13 cellular contexts compared by ENCODE assay signal in the genomic region with DNA sequence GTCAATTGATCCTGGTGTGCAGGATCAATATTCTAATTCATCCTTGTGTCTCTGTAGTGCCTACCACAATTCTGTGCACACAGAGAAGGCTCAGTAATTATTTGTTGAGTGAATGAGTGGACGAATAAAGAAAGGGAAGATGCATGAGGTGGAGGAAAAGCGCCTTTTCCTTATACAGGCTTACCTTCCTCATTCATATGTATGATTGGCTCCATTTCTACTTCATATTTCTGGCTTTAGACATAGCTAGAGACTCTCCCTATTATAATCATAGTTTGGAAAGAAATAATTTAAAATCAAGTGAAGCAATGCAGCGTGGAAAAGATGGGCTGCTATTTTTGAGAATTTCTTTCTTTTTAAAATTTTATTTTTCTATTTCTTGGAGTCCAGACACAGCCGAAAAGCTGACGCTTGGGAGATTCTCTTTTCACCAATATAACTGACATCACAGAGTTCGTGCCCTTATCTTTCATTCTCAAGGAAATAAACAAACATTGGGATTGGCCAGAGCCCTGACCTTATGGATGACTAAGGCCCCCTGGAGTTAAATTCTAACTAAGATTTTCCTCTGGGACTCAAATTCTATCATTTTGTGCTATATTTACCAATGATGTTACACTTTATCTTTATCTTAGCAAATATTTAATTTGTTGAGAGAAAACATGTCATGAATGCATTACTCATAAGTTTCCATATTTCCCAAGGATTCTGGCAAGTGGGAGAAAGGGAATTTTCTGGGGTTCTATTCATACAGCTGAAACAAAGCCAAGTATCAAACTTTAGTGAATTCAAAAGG. TPM values are rescaled to one million over a fixed set of nuclear protein-coding genes. Genes with fewer than 3 reads are reported as not detected.
DNase-seq lines count a peak whose midpoint lies in the region; ATAC-seq and TF ChIP-seq lines count a peak whose summit lies in the region.
"Had no signal": no experiment of that assay in that cellular context is flagged by ENCODE, and none has a peak within 500 bp of the region (broad histone marks: within the 10 kb centered on the region; RNA-seq: fewer than 3 reads in every experiment).

No MANE protein-coding gene starts in this region.

- H3K9me3 ChIP-seq in MG63, result no peaks in the 10 kb centered on the region
- H3K9me3 ChIP-seq in liver (ENCODE audit: control insufficient read depth in 4 of 4, low read length in 3 of 4), result peaks cover 0 to 3% (median 0%) of the 10 kb centered on the region in 4 donors
- no peaks in the 10 kb centered on the region for H3K9me3 ChIP-seq in naive thymus-derived CD4-positive, alpha-beta T cell (ENCODE audit: control insufficient read depth in 2 of 3, low read length in 3 of 3)
- H3K9me3 ChIP-seq: BLaER1 had no signal

- H3K4me1 ChIP-seq in liver (ENCODE audit: control insufficient read depth in 4 of 4, insufficient read depth in 4 of 4, low read length in 3 of 4), result no peaks in the 10 kb centered on the region
- no peaks in the 10 kb centered on the region for H3K4me1 ChIP-seq in naive thymus-derived CD4-positive, alpha-beta T cell (ENCODE audit: control insufficient read depth in 2 of 2, insufficient read depth in 2 of 2, low read length in 2 of 2)
- H3K4me1 ChIP-seq: parathyroid adenoma had no signal

- no peaks in the 10 kb centered on the region for H3K36me3 ChIP-seq in MG63
- H3K36me3 ChIP-seq in liver (ENCODE audit: control insufficient read depth in 4 of 4, insufficient read depth in 3 of 4, low read depth in 1 of 4, low read length in 3 of 4), result no peaks in the 10 kb centered on the region
- no peaks in the 10 kb centered on the region for H3K36me3 ChIP-seq in naive thymus-derived CD4-positive, alpha-beta T cell (ENCODE audit: control insufficient read depth in 2 of 3, insufficient read depth in 3 of 3, low read length in 3 of 3)
- H3K36me3 ChIP-seq: BLaER1 had no signal

- H3K27ac ChIP-seq in liver (ENCODE audit: low read depth in 1 of 2, low read length in 2 of 2), result no peak overlapping the region
- no peak overlapping the region for H3K27ac ChIP-seq in naive thymus-derived CD4-positive, alpha-beta T cell (ENCODE audit: low read depth, low read length)
- H3K27ac ChIP-seq: BLaER1, parathyroid adenoma had no signal

- TF ChIP-seq CTCF in liver (IDR thresholded peaks at IDR 0.05; ENCODE audit: low read depth, low read length, missing input control), result no peak

- no peaks in the 10 kb centered on the region for H3K27me3 ChIP-seq in MG63
- no peaks in the 10 kb centered on the region for H3K27me3 ChIP-seq in liver (ENCODE audit: control insufficient read depth in 4 of 4, insufficient read depth in 4 of 4, low read length in 3 of 4)
- no peaks in the 10 kb centered on the region for H3K27me3 ChIP-seq in naive thymus-derived CD4-positive, alpha-beta T cell (ENCODE audit: control insufficient read depth in 2 of 2, insufficient read depth in 2 of 2, low read length in 2 of 2)
- H3K27me3 ChIP-seq: BLaER1 had no signal

- CTCF ChIA-PET in naive thymus-derived CD4-positive, alpha-beta T cell (lab: Charles Lee), result no interaction called here

- H3K27me3 Mint-ChIP-seq in naive thymus-derived CD4-positive, alpha-beta T cell, result no peaks in the 10 kb centered on the region

- no peak for ATAC-seq in GM18517 (IDR thresholded peaks at IDR 0.05; ENCODE audit: unreplicated experiment)
- no peak for ATAC-seq in naive thymus-derived CD4-positive, alpha-beta T cell
- ATAC-seq in left colon, result no peak
- ATAC-seq in HG02981 (IDR thresholded peaks at IDR 0.05; ENCODE audit: unreplicated experiment), result no peak
- ATAC-seq: activated CD4-positive, CD25-positive, alpha-beta regulatory T cell treated with anti-CD3 and anti-CD28 coated beads, Interleukin-2, amount 50 U/mL, for 24 hours had no signal

- H3K9me3 Mint-ChIP-seq in naive thymus-derived CD4-positive, alpha-beta T cell, result peaks cover 0 to 10% (median 3%) of the 10 kb centered on the region in 11 donors

- intact Hi-C loops in naive thymus-derived CD4-positive, alpha-beta T cell (cut with micrococcal nuclease), result no loop called here
- intact Hi-C loops in left colon (cut with DNase I, micrococcal nuclease), result no loop called here

- H3K36me3 Mint-ChIP-seq in naive thymus-derived CD4-positive, alpha-beta T cell, result no peaks in the 10 kb centered on the region

- H3K4me3 ChIP-seq in MG63, result no peak overlapping the region
- no peak overlapping the region for H3K4me3 ChIP-seq in liver (ENCODE audit: low read depth in 1 of 3, low read length in 3 of 3)
- H3K4me3 ChIP-seq in naive thymus-derived CD4-positive, alpha-beta T cell (ENCODE audit: low read length), result no peak overlapping the region
- H3K4me3 ChIP-seq: BLaER1 had no signal

- no peak overlapping the region for H3K4me3 Mint-ChIP-seq in naive thymus-derived CD4-positive, alpha-beta T cell

- no peak for TF ChIP-seq RAD21 in liver (IDR thresholded peaks at IDR 0.05)

- no peak overlapping the region for H3K9ac ChIP-seq in liver (ENCODE audit: low read depth in 1 of 2, low read length in 2 of 2)
- H3K9ac ChIP-seq: BLaER1, parathyroid adenoma had no signal

- DNase-seq in AG08396 (ENCODE audit: low spot score) (peak; percentile 24), MG63 (peak; percentile 23), dedifferentiated amniotic fluid mesenchymal stem cell (ENCODE audit: extremely low spot score) (peak; percentile 46), left colon (no peak)
- no peak for DNase-seq in naive thymus-derived CD4-positive, alpha-beta T cell
- DNase-seq: cortex of kidney had no signal

- no peak overlapping the region for H3K27ac Mint-ChIP-seq in naive thymus-derived CD4-positive, alpha-beta T cell

- POLR2A ChIA-PET in naive thymus-derived CD4-positive, alpha-beta T cell (lab: Charles Lee), result no interaction called here

- WGBS in liver, result 46% methylated on average over 6 of the region's 6 CpGs

- H3K4me1 Mint-ChIP-seq in naive thymus-derived CD4-positive, alpha-beta T cell, result no peaks in the 10 kb centered on the region

TF ChIP-seq in liver, 16 proteins besides CTCF, POLR2A, EP300 and RAD21:
- peak; percentile 33 for TF ChIP-seq NR2F2 (IDR thresholded peaks at IDR 0.05)
- no peak for TF ChIP-seq RXRA (IDR thresholded peaks at IDR 0.05)
- TF ChIP-seq JUND (IDR thresholded peaks at IDR 0.05), result peak in 1 of 2 donors; percentile 40

RNA-seq across cellular contexts. Expression of a gene that starts 48.1 kb away (rescaled TPM):
- not detected in 2 replicates for total RNA-seq in MG63 (2014; rRNA removed; shearing (Covaris generic); ENCODE audit: low replicate concordance)
- not detected for total RNA-seq in liver
- not detected for polyA plus RNA-seq in liver
- not detected for total RNA-seq in naive thymus-derived CD4-positive, alpha-beta T cell
- not detected for polyA plus RNA-seq in naive thymus-derived CD4-positive, alpha-beta T cell
- total RNA-seq in left colon, result not detected
- total RNA-seq: ureter had no signal

Comparison
In these comparisons a context has a peak if more than half of its experiments do, and no peak if none do; other contexts are left out.
1. DNase-seq: peak in AG08396 (single experiment), MG63 (single experiment) and dedifferentiated amniotic fluid mesenchymal stem cell (single experiment); none in naive thymus-derived CD4-positive, alpha-beta T cell (0 of 9) and left colon (0 of 2).